8 cellular contexts compared by ENCODE assay signal in genomic region chr3:50695031-50695430, GRCh38.
"Had no signal": no experiment of that assay in that cellular context is flagged by ENCODE, and none has a peak within 500 bp of the region (broad histone marks: within the 10 kb centered on the region; RNA-seq: fewer than 3 reads in every experiment).

No MANE protein-coding gene starts in this region.

- H3K4me3 ChIP-seq: GM23248, GM23338, HAP-1 had no signal

- H3K4me3 Mint-ChIP-seq: GM23338, HFFc6 had no signal

- H3K9ac ChIP-seq: GM23248 had no signal

- H2AFZ ChIP-seq: GM23248, GM23338 had no signal

- H3K4me2 ChIP-seq: GM23338 had no signal

- H3K27ac ChIP-seq: GM23248 had no signal

- H3K9me3 ChIP-seq: HAP-1 had no signal

- FAIRE-seq: H1 had no signal

- H3K36me3 ChIP-seq: HAP-1 had no signal

- DNase-seq: GM23248, GOT3, H7, HCEC 1CT, HFFc6 had no signal

- H3K27ac Mint-ChIP-seq: GM23338, HFFc6 had no signal
